ENCODE assay signal across 20 cellular contexts in the genomic region with DNA sequence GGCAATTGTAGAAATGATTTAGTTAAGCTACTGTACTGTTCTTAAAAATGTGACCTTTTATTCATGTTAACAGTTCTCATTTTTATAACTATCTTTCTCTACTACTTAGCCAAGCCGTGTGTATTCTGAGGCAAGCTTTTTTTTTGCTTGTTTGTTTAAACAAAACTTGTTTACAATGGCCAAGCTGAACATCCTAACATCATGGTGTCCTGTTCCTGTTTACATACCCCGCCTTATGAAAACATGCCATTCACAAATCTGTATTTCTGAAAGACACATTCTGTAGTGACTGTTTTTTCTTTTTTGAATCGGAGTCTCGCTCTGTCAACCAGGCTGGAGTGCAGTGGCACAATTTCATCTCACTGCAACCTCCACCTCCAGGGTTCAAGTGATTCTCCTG.
"Had no signal": no experiment of that assay in that cellular context is flagged by ENCODE, and none has a peak within 500 bp of the region (broad histone marks: within the 10 kb centered on the region; RNA-seq: fewer than 3 reads in every experiment).

No MANE protein-coding gene starts in this region.

- H3K4me1 Mint-ChIP-seq: activated CD4-positive, alpha-beta memory T cell treated with anti-CD3 and anti-CD28 coated beads, Interleukin-2, amount 10 ng/mL, durations not matched to agents 7 days and 5 days had no signal

- DNase-seq: activated CD4-positive, alpha-beta memory T cell treated with anti-CD3 and anti-CD28 coated beads, Interleukin-2, amount 10 ng/mL, durations not matched to agents 7 days and 5 days; activated CD4-positive, CD25-positive, alpha-beta regulatory T cell treated with anti-CD3 and anti-CD28 coated beads, Interleukin-2, amount 50 U/mL, for 72 hours; activated effector memory CD4-positive, alpha-beta T cell treated with anti-CD3 and anti-CD28 coated beads, Interleukin-2, amount 50 U/mL, for 16 hours; activated T-cell treated with anti-CD3 and anti-CD28 coated beads, Interleukin-2, amount 50 U/mL, for 48 hours; amygdala; body of pancreas; caudate nucleus; esophagus squamous epithelium; foreskin fibroblast; glutamatergic neuron; hypothalamus; kidney glomerular epithelial cell; posterior cingulate gyrus; stimulated activated CD4-positive, alpha-beta T cell treated with anti-CD3 and anti-CD28 coated beads, Interleukin-2, amount 100 ng/mL, for 48 hours; stimulated activated naive CD4-positive, alpha-beta T cell; tibial artery; uterus had no signal

- H3K4me3 Mint-ChIP-seq: activated CD4-positive, alpha-beta memory T cell treated with anti-CD3 and anti-CD28 coated beads, Interleukin-2, amount 10 ng/mL, durations not matched to agents 7 days and 5 days; activated naive CD8-positive, alpha-beta T cell; natural killer cell treated with Interleukin-12 subunit alpha and Interleukin-12 subunit beta and Interleukin-15 and Interleukin-18, amount 100 ng/mL, for 72 hours had no signal

- H3K9me3 ChIP-seq: body of pancreas, esophagus squamous epithelium, tibial artery, uterus had no signal

- H3K36me3 ChIP-seq: uterus had no signal

- H3K4me1 ChIP-seq: body of pancreas, esophagus squamous epithelium, uterus had no signal

- ATAC-seq: body of pancreas; natural killer cell treated with Interleukin-12 subunit alpha and Interleukin-12 subunit beta and Interleukin-15 and Interleukin-18, amount 100 ng/mL, for 72 hours had no signal

- H3K27me3 ChIP-seq: body of pancreas, esophagus squamous epithelium, tibial artery, uterus had no signal

- H3K27ac ChIP-seq: body of pancreas, coronary artery, esophagus squamous epithelium, tibial artery, uterus had no signal

- H3K27ac Mint-ChIP-seq: activated CD4-positive, alpha-beta memory T cell treated with anti-CD3 and anti-CD28 coated beads, Interleukin-2, amount 10 ng/mL, durations not matched to agents 7 days and 5 days; natural killer cell treated with Interleukin-12 subunit alpha and Interleukin-12 subunit beta and Interleukin-15 and Interleukin-18, amount 100 ng/mL, for 72 hours had no signal

- H3K4me3 ChIP-seq: body of pancreas, coronary artery, esophagus squamous epithelium, tibial artery, uterus had no signal

- H3K9me3 Mint-ChIP-seq: activated CD4-positive, alpha-beta memory T cell treated with anti-CD3 and anti-CD28 coated beads, Interleukin-2, amount 10 ng/mL, durations not matched to agents 7 days and 5 days; natural killer cell treated with Interleukin-12 subunit alpha and Interleukin-12 subunit beta and Interleukin-15 and Interleukin-18, amount 100 ng/mL, for 72 hours had no signal

- H3K27me3 Mint-ChIP-seq: activated CD4-positive, alpha-beta memory T cell treated with anti-CD3 and anti-CD28 coated beads, Interleukin-2, amount 10 ng/mL, durations not matched to agents 7 days and 5 days; activated naive CD8-positive, alpha-beta T cell; natural killer cell treated with Interleukin-12 subunit alpha and Interleukin-12 subunit beta and Interleukin-15 and Interleukin-18, amount 100 ng/mL, for 72 hours had no signal
